In genomic region chr9:115022760-115023434, GRCh38 we compare ENCODE assay signal across 1 cellular context.
TF ChIP-seq lines count a peak whose summit lies in the region.

No MANE protein-coding gene starts in this region.

TF ChIP-seq in GM23338, 12 proteins besides CTCF, POLR2A, EP300 and RAD21 (continued from another document):
- TF ChIP-seq, protein P1, sequence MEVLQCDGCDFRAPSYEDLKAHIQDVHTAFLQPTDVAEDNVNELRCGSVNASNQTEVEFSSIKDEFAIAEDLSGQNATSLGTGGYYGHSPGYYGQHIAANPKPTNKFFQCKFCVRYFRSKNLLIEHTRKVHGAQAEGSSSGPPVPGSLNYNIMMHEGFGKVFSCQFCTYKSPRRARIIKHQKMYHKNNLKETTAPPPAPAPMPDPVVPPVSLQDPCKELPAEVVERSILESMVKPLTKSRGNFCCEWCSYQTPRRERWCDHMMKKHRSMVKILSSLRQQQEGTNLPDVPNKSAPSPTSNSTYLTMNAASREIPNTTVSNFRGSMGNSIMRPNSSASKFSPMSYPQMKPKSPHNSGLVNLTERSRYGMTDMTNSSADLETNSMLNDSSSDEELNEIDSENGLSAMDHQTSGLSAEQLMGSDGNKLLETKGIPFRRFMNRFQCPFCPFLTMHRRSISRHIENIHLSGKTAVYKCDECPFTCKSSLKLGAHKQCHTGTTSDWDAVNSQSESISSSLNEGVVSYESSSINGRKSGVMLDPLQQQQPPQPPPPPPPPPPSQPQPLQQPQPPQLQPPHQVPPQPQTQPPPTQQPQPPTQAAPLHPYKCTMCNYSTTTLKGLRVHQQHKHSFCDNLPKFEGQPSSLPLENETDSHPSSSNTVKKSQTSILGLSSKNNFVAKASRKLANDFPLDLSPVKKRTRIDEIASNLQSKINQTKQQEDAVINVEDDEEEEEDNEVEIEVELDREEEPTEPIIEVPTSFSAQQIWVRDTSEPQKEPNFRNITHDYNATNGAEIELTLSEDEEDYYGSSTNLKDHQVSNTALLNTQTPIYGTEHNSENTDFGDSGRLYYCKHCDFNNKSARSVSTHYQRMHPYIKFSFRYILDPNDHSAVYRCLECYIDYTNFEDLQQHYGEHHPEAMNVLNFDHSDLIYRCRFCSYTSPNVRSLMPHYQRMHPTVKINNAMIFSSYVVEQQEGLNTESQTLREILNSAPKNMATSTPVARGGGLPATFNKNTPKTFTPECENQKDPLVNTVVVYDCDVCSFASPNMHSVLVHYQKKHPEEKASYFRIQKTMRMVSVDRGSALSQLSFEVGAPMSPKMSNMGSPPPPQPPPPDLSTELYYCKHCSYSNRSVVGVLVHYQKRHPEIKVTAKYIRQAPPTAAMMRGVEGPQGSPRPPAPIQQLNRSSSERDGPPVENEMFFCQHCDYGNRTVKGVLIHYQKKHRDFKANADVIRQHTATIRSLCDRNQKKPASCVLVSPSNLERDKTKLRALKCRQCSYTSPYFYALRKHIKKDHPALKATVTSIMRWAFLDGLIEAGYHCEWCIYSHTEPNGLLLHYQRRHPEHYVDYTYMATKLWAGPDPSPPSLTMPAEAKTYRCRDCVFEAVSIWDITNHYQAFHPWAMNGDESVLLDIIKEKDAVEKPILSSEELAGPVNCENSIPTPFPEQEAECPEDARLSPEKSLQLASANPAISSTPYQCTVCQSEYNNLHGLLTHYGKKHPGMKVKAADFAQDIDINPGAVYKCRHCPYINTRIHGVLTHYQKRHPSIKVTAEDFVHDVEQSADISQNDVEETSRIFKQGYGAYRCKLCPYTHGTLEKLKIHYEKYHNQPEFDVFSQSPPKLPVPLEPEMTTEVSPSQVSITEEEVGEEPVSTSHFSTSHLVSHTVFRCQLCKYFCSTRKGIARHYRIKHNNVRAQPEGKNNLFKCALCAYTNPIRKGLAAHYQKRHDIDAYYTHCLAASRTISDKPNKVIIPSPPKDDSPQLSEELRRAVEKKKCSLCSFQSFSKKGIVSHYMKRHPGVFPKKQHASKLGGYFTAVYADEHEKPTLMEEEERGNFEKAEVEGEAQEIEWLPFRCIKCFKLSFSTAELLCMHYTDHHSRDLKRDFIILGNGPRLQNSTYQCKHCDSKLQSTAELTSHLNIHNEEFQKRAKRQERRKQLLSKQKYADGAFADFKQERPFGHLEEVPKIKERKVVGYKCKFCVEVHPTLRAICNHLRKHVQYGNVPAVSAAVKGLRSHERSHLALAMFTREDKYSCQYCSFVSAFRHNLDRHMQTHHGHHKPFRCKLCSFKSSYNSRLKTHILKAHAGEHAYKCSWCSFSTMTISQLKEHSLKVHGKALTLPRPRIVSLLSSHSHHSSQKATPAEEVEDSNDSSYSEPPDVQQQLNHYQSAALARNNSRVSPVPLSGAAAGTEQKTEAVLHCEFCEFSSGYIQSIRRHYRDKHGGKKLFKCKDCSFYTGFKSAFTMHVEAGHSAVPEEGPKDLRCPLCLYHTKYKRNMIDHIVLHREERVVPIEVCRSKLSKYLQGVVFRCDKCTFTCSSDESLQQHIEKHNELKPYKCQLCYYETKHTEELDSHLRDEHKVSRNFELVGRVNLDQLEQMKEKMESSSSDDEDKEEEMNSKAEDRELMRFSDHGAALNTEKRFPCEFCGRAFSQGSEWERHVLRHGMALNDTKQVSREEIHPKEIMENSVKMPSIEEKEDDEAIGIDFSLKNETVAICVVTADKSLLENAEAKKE (CRISPR knock-in tag; IDR thresholded peaks at IDR 0.05) = no peak
- no peak for TF ChIP-seq NANOG (IDR thresholded peaks at IDR 0.05; ENCODE audit: borderline replicate concordance)
- TF ChIP-seq ZNF331 (CRISPR knock-in tag; IDR thresholded peaks at IDR 0.05; ENCODE audit: low read depth) = no peak
- TF ChIP-seq CREB1 (CRISPR knock-in tag; IDR thresholded peaks at IDR 0.05; ENCODE audit: low read depth) = no peak
- TF ChIP-seq POLR2AphosphoS5 (IDR thresholded peaks at IDR 0.05; ENCODE audit: low read depth) = no peak
- TF ChIP-seq JUNB (IDR thresholded peaks at IDR 0.05; ENCODE audit: unreplicated experiment) = no peak
- TF ChIP-seq REST (IDR thresholded peaks at IDR 0.05; ENCODE audit: unreplicated experiment) = no peak
